7 cellular contexts compared by ENCODE assay signal in the genomic region with DNA sequence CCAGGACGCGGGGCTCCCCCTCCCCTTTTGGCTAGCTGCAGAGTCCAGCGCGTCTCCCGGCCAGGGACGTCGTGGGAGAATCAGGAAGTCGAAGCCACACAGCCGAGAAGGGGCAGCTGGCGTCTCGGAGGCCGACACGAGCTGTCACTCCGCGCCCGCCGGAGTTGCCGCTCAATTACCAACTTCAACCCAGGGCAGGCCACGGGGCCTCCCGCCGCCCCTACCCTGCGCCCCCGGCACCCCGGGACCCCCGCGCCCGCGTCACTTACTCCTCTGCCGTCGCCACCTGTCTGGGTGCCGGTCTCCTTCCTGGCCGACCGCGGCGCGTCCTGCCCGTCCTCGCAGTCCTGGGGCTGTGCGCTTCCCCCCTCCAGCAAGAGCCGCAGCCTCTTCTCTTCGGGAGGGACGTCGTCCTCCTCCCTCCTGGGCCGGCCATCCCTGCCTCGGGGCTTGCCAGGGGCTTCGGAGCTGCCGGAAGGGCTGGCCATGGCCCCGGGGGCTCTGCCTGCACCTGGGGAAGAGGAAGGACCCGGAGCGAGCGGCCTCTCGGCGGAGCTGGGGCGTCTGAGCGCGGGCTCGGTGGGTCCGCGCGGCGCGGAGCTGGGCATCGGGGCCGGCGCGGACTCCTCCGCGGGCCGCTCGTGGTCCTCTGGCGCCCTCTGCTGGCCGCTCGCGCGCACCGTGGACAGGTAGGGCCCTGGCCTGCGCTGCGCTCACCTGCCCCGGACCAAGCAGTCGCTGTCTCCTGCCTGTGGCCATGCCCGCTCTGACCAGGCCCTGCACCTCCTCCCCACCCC.
A peak's percentile ranks its signal among the peaks of the same experiment; 100 is the strongest.
DNase-seq lines count a peak whose midpoint lies in the region; TF ChIP-seq lines count a peak whose summit lies in the region.
"Not testable (repeated sequence)": the region's sequence is repeated elsewhere in the genome, so short reads cannot be mapped to it uniquely, and the experiment has no call there.

No MANE protein-coding gene starts in this region.

- H3K36me3 Mint-ChIP-seq in T-helper 2 cell treated with Interferon-gamma antibody and Interleukin-4, amounts not matched to agents 5 μg/mL and 100 μg/mL, for 36 hours (ENCODE audit: low read depth), result not testable (repeated sequence)

- DNase-seq in GM10248 (ENCODE audit: extremely low spot score) (peak; percentile 20), MG63 (peak; percentile 50), fibroblast of gingiva (ENCODE audit: low read depth) (peak; percentile 9), medulla oblongata (ENCODE audit: extremely low spot score) (peak; percentile 0)
- peak; percentile 66 for DNase-seq in T-helper 2 cell treated with Interferon-gamma antibody and Interleukin-4, amounts not matched to agents 5 μg/mL and 100 μg/mL, for 36 hours (ENCODE audit: low spot score)
- peak; percentile 83 for DNase-seq in activated naive CD4-positive, alpha-beta T cell treated with anti-CD3 and anti-CD28 coated beads, Interleukin-2, amount 50 U/mL, for 16 hours
- DNase-seq in stimulated activated CD4-positive, alpha-beta T cell treated with anti-CD3 and anti-CD28 coated beads, Interleukin-12 subunit alpha, Interleukin-12 subunit beta, amount 100 ng/mL, for 48 hours (ENCODE audit: low read depth in 2 of 3, low spot score in 1 of 3), result peak in 2 of 3 donors; percentile 39 to 76

- H3K27me3 Mint-ChIP-seq in T-helper 2 cell treated with Interferon-gamma antibody and Interleukin-4, amounts not matched to agents 5 μg/mL and 100 μg/mL, for 36 hours (ENCODE audit: low read depth), result peaks cover 31% of the 10 kb centered on the region

- TF ChIP-seq CTCF in GM10248 (IDR thresholded peaks at IDR 0.05; ENCODE audit: control extremely low read depth, extremely low read depth, low read depth, missing control alignments), result peak; percentile 97

- H3K9me3 ChIP-seq in MG63, result not testable (repeated sequence)

- H3K4me1 Mint-ChIP-seq in T-helper 2 cell treated with Interferon-gamma antibody and Interleukin-4, amounts not matched to agents 5 μg/mL and 100 μg/mL, for 36 hours (ENCODE audit: low read depth), result not testable (repeated sequence)

- CTCF ChIA-PET in GM10248 (lab: Yijun Ruan, JAX), result interaction anchor here (0.6 to 1.3 kb wide), 10 partner anchors 59 to 527 kb away, joined by 3 to 7 read pairs (median 3); partner anchors contain the start of gene CLEC6A

- H3K27ac Mint-ChIP-seq in T-helper 2 cell treated with Interferon-gamma antibody and Interleukin-4, amounts not matched to agents 5 μg/mL and 100 μg/mL, for 36 hours, result not testable (repeated sequence)

- peak overlapping the region; percentile 24 for H3K4me3 Mint-ChIP-seq in T-helper 2 cell treated with Interferon-gamma antibody and Interleukin-4, amounts not matched to agents 5 μg/mL and 100 μg/mL, for 36 hours

- H3K27me3 ChIP-seq in MG63, result not testable (repeated sequence)

- H3K9me3 Mint-ChIP-seq in T-helper 2 cell treated with Interferon-gamma antibody and Interleukin-4, amounts not matched to agents 5 μg/mL and 100 μg/mL, for 36 hours, result not testable (repeated sequence)

- H3K36me3 ChIP-seq in MG63, result not testable (repeated sequence)

- POLR2A ChIA-PET in GM10248 (lab: Yijun Ruan, JAX), result not testable (repeated sequence)

- H3K4me3 ChIP-seq in MG63, result peak overlapping the region; percentile 24; the same call in 1 of the 2 replicates

Comparison
In these comparisons a context has a peak if more than half of its experiments do, and no peak if none do; other contexts are left out.
1. Peak in every context shown above with its lines: DNase-seq and H3K4me3 ChIP-seq.
2. DNase-seq: peak in every context shown above with its lines; median percentile 83 in activated naive CD4-positive, alpha-beta T cell treated with anti-CD3 and anti-CD28 coated beads, Interleukin-2, amount 50 U/mL, for 16 hours; 66 in T-helper 2 cell treated with Interferon-gamma antibody and Interleukin-4, amounts not matched to agents 5 μg/mL and 100 μg/mL, for 36 hours; 58 in stimulated activated CD4-positive, alpha-beta T cell treated with anti-CD3 and anti-CD28 coated beads, Interleukin-12 subunit alpha, Interleukin-12 subunit beta, amount 100 ng/mL, for 48 hours; 50 in MG63; 20 in GM10248; 9 in fibroblast of gingiva; 0 in medulla oblongata.